ENCODE assay signal across 8 cellular contexts in genomic region chr16:48117217-48118105, GRCh38. TPM values are rescaled to one million over a fixed set of nuclear protein-coding genes. Genes with fewer than 3 reads are reported as not detected.
A peak's percentile ranks its signal among the peaks of the same experiment; 100 is the strongest.
DNase-seq lines count a peak whose midpoint lies in the region; ATAC-seq and TF ChIP-seq lines count a peak whose summit lies in the region.

No MANE protein-coding gene starts in this region.

- H3K4me3 ChIP-seq in fibroblast of pulmonary artery (replicated peaks; ENCODE audit: low read depth, low read length) (no peak overlapping the region), psoas muscle (no peak overlapping the region), uterus (no peak overlapping the region)

- peak; percentile 75 for TF ChIP-seq CTCF in fibroblast of pulmonary artery (IDR thresholded peaks at IDR 0.05; ENCODE audit: low read length, missing control alignments)
- TF ChIP-seq CTCF in psoas muscle (IDR thresholded peaks at IDR 0.05): peak; percentile 37
- TF ChIP-seq CTCF in uterus (IDR thresholded peaks at IDR 0.05): no peak

- peaks cover 5% of the 10 kb centered on the region for H3K27me3 Mint-ChIP-seq in activated CD8-positive, alpha-beta memory T cell treated with anti-CD3 and anti-CD28 coated beads, Interleukin-2, amount 10 ng/mL, durations not matched to agents 7 days and 5 days

- ATAC-seq in HG02610 (IDR thresholded peaks at IDR 0.05; ENCODE audit: unreplicated experiment): peak; percentile 61
- peak; percentile 66 for ATAC-seq in activated CD8-positive, alpha-beta memory T cell treated with anti-CD3 and anti-CD28 coated beads, Interleukin-2, amount 10 ng/mL, durations not matched to agents 7 days and 5 days
- ATAC-seq in psoas muscle: peak in 3 of 4 donors; percentile 60 to 68 (median 66)

- intact Hi-C loops in psoas muscle (cut with DNase I) (no loop called here), uterus (cut with DNase I; ENCODE audit: low total_unique reads) (no loop called here)

- DNase-seq in NCI-H446 (lab: John Stamatoyannopoulos, UW) (peak; percentile 21 to 30), NCI-H446 treated with DMSO at 0.1 percent for 48 hours (lab: John Stamatoyannopoulos, UW) (no peak), NCI-H82 treated with DMSO at 0.1 percent for 48 hours (lab: John Stamatoyannopoulos, UW; ENCODE audit: unreplicated experiment) (peak; percentile 49), fibroblast of pulmonary artery (ENCODE audit: low read depth) (peak; percentile 60), psoas muscle (peak; percentile 41 to 64), uterus (no peak)
- peak; percentile 58 for DNase-seq in activated CD8-positive, alpha-beta memory T cell treated with anti-CD3 and anti-CD28 coated beads, Interleukin-2, amount 10 ng/mL, durations not matched to agents 7 days and 5 days

- H3K4me1 ChIP-seq in psoas muscle (peaks cover 10% of the 10 kb centered on the region), uterus (no peaks in the 10 kb centered on the region)

- CTCF ChIA-PET in activated CD8-positive, alpha-beta memory T cell treated with anti-CD3 and anti-CD28 coated beads, Interleukin-2, amount 10 ng/mL, durations not matched to agents 7 days and 5 days (lab: Charles Lee): interaction anchor here (0.9 to 1.8 kb wide), 3 partner anchors 8 to 975 kb away, joined by 3 to 5 read pairs (median 5); no protein-coding TSS in a partner anchor

- no peaks in the 10 kb centered on the region for H3K36me3 Mint-ChIP-seq in activated CD8-positive, alpha-beta memory T cell treated with anti-CD3 and anti-CD28 coated beads, Interleukin-2, amount 10 ng/mL, durations not matched to agents 7 days and 5 days

- H3K27ac ChIP-seq in psoas muscle: no peak overlapping the region
- no peak overlapping the region for H3K27ac ChIP-seq in uterus

- no peak for TF ChIP-seq POLR2A in uterus (IDR thresholded peaks at IDR 0.05)

- WGBS in psoas muscle, 3 donors: 66 to 69% (median 68%) methylated on average over 22 of the region's 22 CpGs

- no peak overlapping the region for H3K27ac Mint-ChIP-seq in activated CD8-positive, alpha-beta memory T cell treated with anti-CD3 and anti-CD28 coated beads, Interleukin-2, amount 10 ng/mL, durations not matched to agents 7 days and 5 days

- H3K36me3 ChIP-seq in psoas muscle (ENCODE audit: insufficient read depth in 1 of 2, low read depth in 1 of 2) (no peaks in the 10 kb centered on the region), uterus (no peaks in the 10 kb centered on the region)

- H3K9me3 ChIP-seq in psoas muscle (no peaks in the 10 kb centered on the region), uterus (no peaks in the 10 kb centered on the region)

- H3K27me3 ChIP-seq in psoas muscle (ENCODE audit: insufficient read depth in 3 of 3, low read length in 2 of 3): no peaks in the 10 kb centered on the region
- no peaks in the 10 kb centered on the region for H3K27me3 ChIP-seq in uterus

- no peaks in the 10 kb centered on the region for H3K9me3 Mint-ChIP-seq in activated CD8-positive, alpha-beta memory T cell treated with anti-CD3 and anti-CD28 coated beads, Interleukin-2, amount 10 ng/mL, durations not matched to agents 7 days and 5 days (ENCODE audit: low read depth)

- peaks cover 2% of the 10 kb centered on the region for H3K4me1 Mint-ChIP-seq in activated CD8-positive, alpha-beta memory T cell treated with anti-CD3 and anti-CD28 coated beads, Interleukin-2, amount 10 ng/mL, durations not matched to agents 7 days and 5 days

- no peak overlapping the region for H3K4me3 Mint-ChIP-seq in activated CD8-positive, alpha-beta memory T cell treated with anti-CD3 and anti-CD28 coated beads, Interleukin-2, amount 10 ng/mL, durations not matched to agents 7 days and 5 days

RNA-seq across cellular contexts. Expression of gene ABCC12, which starts 38.3 kb away (rescaled TPM):
- total RNA-seq in activated CD8-positive, alpha-beta memory T cell treated with anti-CD3 and anti-CD28 coated beads, Interleukin-2, amount 10 ng/mL, durations not matched to agents 7 days and 5 days: not detected
- total RNA-seq in psoas muscle (under 1 TPM; 0.23 to 0.94 (median 0.46) TPM), uterus (not detected)
- under 1 TPM; 0.07 to 0.51 (median 0.10) TPM for polyA plus RNA-seq in psoas muscle

Comparison
In these comparisons a context has a peak if more than half of its experiments do, and no peak if none do; other contexts are left out.
1. DNase-seq: peak in NCI-H446 (2 of 2), NCI-H82 treated with DMSO at 0.1 percent for 48 hours (single experiment), activated CD8-positive, alpha-beta memory T cell treated with anti-CD3 and anti-CD28 coated beads, Interleukin-2, amount 10 ng/mL, durations not matched to agents 7 days and 5 days (single experiment), fibroblast of pulmonary artery (single experiment) and psoas muscle (2 of 2); none in NCI-H446 treated with DMSO at 0.1 percent for 48 hours (single experiment) and uterus (0 of 2).
2. CTCF ChIP-seq: peak in fibroblast of pulmonary artery (single experiment) and psoas muscle (single experiment); none in uterus (0 of 4).
3. Peak in every context shown above with its lines, with median percentiles within 50 percentile points of each other: ATAC-seq.